Comparison of ENCODE assay signal across 22 cellular contexts in the genomic region with DNA sequence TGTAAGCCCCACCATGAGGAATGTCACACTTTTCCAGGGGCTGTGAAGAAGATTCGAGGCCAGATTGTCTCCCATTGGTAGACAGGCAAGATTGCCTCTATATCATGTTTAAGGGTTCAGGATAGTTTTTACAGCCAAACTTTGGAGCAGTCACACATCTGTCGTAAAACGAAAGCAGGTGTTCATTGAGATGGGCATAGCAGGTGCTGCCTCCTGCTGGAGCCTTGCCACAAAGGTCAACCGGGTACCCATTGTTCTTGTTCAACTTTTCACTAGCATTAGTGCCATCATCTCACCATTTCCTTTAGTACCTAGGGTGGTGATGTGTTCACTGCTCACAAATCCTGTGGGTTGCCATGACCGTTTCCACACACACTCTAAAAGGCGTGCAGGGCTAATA.
DNase-seq lines count a peak whose midpoint lies in the region; ATAC-seq and TF ChIP-seq lines count a peak whose summit lies in the region.
"Had no signal": no experiment of that assay in that cellular context is flagged by ENCODE, and none has a peak within 500 bp of the region (broad histone marks: within the 10 kb centered on the region; RNA-seq: fewer than 3 reads in every experiment).

No MANE protein-coding gene starts in this region.

- no peak for DNase-seq in DND-41
- peak; percentile 59 for DNase-seq in GM23338 (ENCODE audit: low spot score)
- no peak for DNase-seq in glutamatergic neuron
- no peak for DNase-seq in AML-193 (lab: John Stamatoyannopoulos, UW)
- DNase-seq in activated T-helper 2 cell treated with anti-CD3 and anti-CD28 coated beads, Interferon-gamma antibody, Interleukin-2, Interleukin-4, amounts not matched to agents 10 μg/mL and 5 μg/mL and 100 μg/mL, durations not matched to agents 14 hours and 24 hours and 36 hours (ENCODE audit: low spot score): no peak
- DNase-seq: activated CD4-positive, alpha-beta T cell treated with anti-CD3 and anti-CD28 coated beads, Interleukin-2, amount 50 U/mL, for 1 hour; activated CD8-positive, alpha-beta memory T cell treated with anti-CD3 and anti-CD28 coated beads, Interleukin-2, amount 50 U/mL, for 48 hours; GOT3; lower lobe of right lung; NCI-H1694; NCI-H226; stimulated activated CD4-positive, alpha-beta T cell treated with anti-CD3 and anti-CD28 coated beads, Interleukin-1b, Interleukin-23, amount 100 ng/mL, for 48 hours; substantia nigra had no signal

- no peaks in the 10 kb centered on the region for H3K9me2 ChIP-seq in GM23338 (ENCODE audit: insufficient read depth)

- H3K4me1 ChIP-seq in DND-41 (ENCODE audit: insufficient read depth, low read length) (no peaks in the 10 kb centered on the region), GM23338 (ENCODE audit: insufficient read depth) (no peaks in the 10 kb centered on the region), OCI-LY3 (ENCODE audit: low read length) (no peaks in the 10 kb centered on the region)
- H3K4me1 ChIP-seq: esophagus muscularis mucosa, gastroesophageal sphincter, lower lobe of right lung had no signal

- H3K9me3 Mint-ChIP-seq in GM23338: no peaks in the 10 kb centered on the region
- no peaks in the 10 kb centered on the region for H3K9me3 Mint-ChIP-seq in glutamatergic neuron (ENCODE audit: unreplicated experiment)
- peaks cover 20% of the 10 kb centered on the region for H3K9me3 Mint-ChIP-seq in activated T-helper 2 cell treated with anti-CD3 and anti-CD28 coated beads, Interferon-gamma antibody, Interleukin-2, Interleukin-4, amounts not matched to agents 10 μg/mL and 5 μg/mL and 100 μg/mL, durations not matched to agents 14 hours and 24 hours and 36 hours

- H3K9ac ChIP-seq in DND-41 (ENCODE audit: low read depth, low read length) (no peak overlapping the region), OCI-LY3 (ENCODE audit: low read length) (no peak overlapping the region)

- H3K36me3 ChIP-seq in DND-41 (ENCODE audit: insufficient read depth, low read length): no peaks in the 10 kb centered on the region
- no peaks in the 10 kb centered on the region for H3K36me3 ChIP-seq in GM23338 (ENCODE audit: insufficient read depth)
- no peaks in the 10 kb centered on the region for H3K36me3 ChIP-seq in OCI-LY3 (replicated peaks; ENCODE audit: low read depth, low read length)
- H3K36me3 ChIP-seq: esophagus muscularis mucosa, gastroesophageal sphincter, lower lobe of right lung had no signal

- no peaks in the 10 kb centered on the region for H3F3A ChIP-seq in GM23338 (replicated peaks; ENCODE audit: low read depth)

- H3K9me3 ChIP-seq in DND-41 (ENCODE audit: insufficient read depth, low read length, severe bottlenecking) (peaks cover 3% of the 10 kb centered on the region), OCI-LY3 (ENCODE audit: insufficient read depth, low read length) (no peaks in the 10 kb centered on the region)
- H3K9me3 ChIP-seq: esophagus muscularis mucosa, lower lobe of right lung had no signal

- H3K27ac Mint-ChIP-seq in GM23338: no peak overlapping the region
- no peak overlapping the region for H3K27ac Mint-ChIP-seq in glutamatergic neuron (ENCODE audit: unreplicated experiment)
- no peak overlapping the region for H3K27ac Mint-ChIP-seq in activated T-helper 2 cell treated with anti-CD3 and anti-CD28 coated beads, Interferon-gamma antibody, Interleukin-2, Interleukin-4, amounts not matched to agents 10 μg/mL and 5 μg/mL and 100 μg/mL, durations not matched to agents 14 hours and 24 hours and 36 hours
- H3K27ac Mint-ChIP-seq: T-helper 2 cell treated with Interferon-gamma antibody and Interleukin-4, amounts not matched to agents 5 μg/mL and 100 μg/mL, for 36 hours had no signal

- H3K79me2 ChIP-seq in DND-41 (ENCODE audit: insufficient read depth, low read length): no peaks in the 10 kb centered on the region
- H3K79me2 ChIP-seq in GM23338 (replicated peaks; ENCODE audit: insufficient read depth): no peaks in the 10 kb centered on the region
- no peaks in the 10 kb centered on the region for H3K79me2 ChIP-seq in OCI-LY3 (ENCODE audit: low read length)

- H3K36me3 Mint-ChIP-seq in GM23338 (ENCODE audit: low read depth) (no peaks in the 10 kb centered on the region), glutamatergic neuron (ENCODE audit: unreplicated experiment) (no peaks in the 10 kb centered on the region)
- no peaks in the 10 kb centered on the region for H3K36me3 Mint-ChIP-seq in activated T-helper 2 cell treated with anti-CD3 and anti-CD28 coated beads, Interferon-gamma antibody, Interleukin-2, Interleukin-4, amounts not matched to agents 10 μg/mL and 5 μg/mL and 100 μg/mL, durations not matched to agents 14 hours and 24 hours and 36 hours (ENCODE audit: low read depth)

- H3K27me3 Mint-ChIP-seq in GM23338 (ENCODE audit: insufficient read depth, low read depth, poor library complexity): no peaks in the 10 kb centered on the region
- H3K27me3 Mint-ChIP-seq in glutamatergic neuron (ENCODE audit: unreplicated experiment): no peaks in the 10 kb centered on the region
- no peaks in the 10 kb centered on the region for H3K27me3 Mint-ChIP-seq in activated T-helper 2 cell treated with anti-CD3 and anti-CD28 coated beads, Interferon-gamma antibody, Interleukin-2, Interleukin-4, amounts not matched to agents 10 μg/mL and 5 μg/mL and 100 μg/mL, durations not matched to agents 14 hours and 24 hours and 36 hours (ENCODE audit: low read depth)

- H3K27ac ChIP-seq in DND-41 (ENCODE audit: low read length) (no peak overlapping the region), GM23338 (ENCODE audit: low read depth) (no peak overlapping the region), OCI-LY3 (ENCODE audit: low read length) (no peak overlapping the region)
- H3K27ac ChIP-seq: esophagus muscularis mucosa, gastroesophageal sphincter, lower lobe of right lung, RWPE1, SK-N-MC, skin epidermis, VCaP had no signal

- H3K4me1 Mint-ChIP-seq in GM23338 (no peaks in the 10 kb centered on the region), glutamatergic neuron (ENCODE audit: low read depth, unreplicated experiment) (peaks cover 3% of the 10 kb centered on the region)
- no peaks in the 10 kb centered on the region for H3K4me1 Mint-ChIP-seq in activated T-helper 2 cell treated with anti-CD3 and anti-CD28 coated beads, Interferon-gamma antibody, Interleukin-2, Interleukin-4, amounts not matched to agents 10 μg/mL and 5 μg/mL and 100 μg/mL, durations not matched to agents 14 hours and 24 hours and 36 hours (ENCODE audit: low read depth)

- H3K4me3 ChIP-seq in DND-41 (ENCODE audit: low read depth in 1 of 2, low read length in 2 of 2) (no peak overlapping the region), GM23338 (no peak overlapping the region), OCI-LY3 (ENCODE audit: low read length) (no peak overlapping the region)
- H3K4me3 ChIP-seq: esophagus muscularis mucosa, gastroesophageal sphincter, lower lobe of right lung, SK-N-MC, skin epidermis had no signal

- H3K27me3 ChIP-seq in DND-41 (ENCODE audit: insufficient read depth, low read length, poor library complexity): no peaks in the 10 kb centered on the region
- H3K27me3 ChIP-seq in GM23338 (ENCODE audit: insufficient read depth): no peaks in the 10 kb centered on the region
- H3K27me3 ChIP-seq in OCI-LY3 (ENCODE audit: low read depth, low read length): no peaks in the 10 kb centered on the region
- H3K27me3 ChIP-seq: esophagus muscularis mucosa, gastroesophageal sphincter had no signal

- no peak overlapping the region for H2AFZ ChIP-seq in DND-41 (ENCODE audit: low read depth, low read length)
- H2AFZ ChIP-seq in GM23338: no peak overlapping the region
- H2AFZ ChIP-seq in OCI-LY3 (ENCODE audit: low read depth, low read length): no peak overlapping the region

- H3K4me2 ChIP-seq in DND-41 (ENCODE audit: insufficient read depth, low read length) (no peak overlapping the region), GM23338 (no peak overlapping the region), OCI-LY3 (ENCODE audit: low read length) (no peak overlapping the region)

- ATAC-seq in DND-41 (ENCODE audit: insufficient read depth, low read depth) (no peak), GM23338 (peak; percentile 69), HG03342 (IDR thresholded peaks at IDR 0.05; ENCODE audit: unreplicated experiment) (no peak)
- ATAC-seq: gastroesophageal sphincter, lower lobe of right lung had no signal

- TF ChIP-seq CTCF in DND-41 (IDR thresholded peaks at IDR 0.05; ENCODE audit: borderline replicate concordance, extremely low read depth, low read length, poor library complexity, severe bottlenecking) (peak; percentile 13), GM23338 (conservative IDR thresholded peaks at IDR 0.05; ENCODE audit: low read depth in 2 of 2) (peak; percentile 62 to 80), OCI-LY3 (IDR thresholded peaks at IDR 0.05; ENCODE audit: low read depth, low read length) (peak; percentile 42), glutamatergic neuron (IDR thresholded peaks at IDR 0.05; ENCODE audit: partially characterized antibody, unreplicated experiment) (peak; percentile 11)

- no peak overlapping the region for H3K4me3 Mint-ChIP-seq in GM23338
- no peak overlapping the region for H3K4me3 Mint-ChIP-seq in glutamatergic neuron (ENCODE audit: unreplicated experiment)
- no peak overlapping the region for H3K4me3 Mint-ChIP-seq in activated T-helper 2 cell treated with anti-CD3 and anti-CD28 coated beads, Interferon-gamma antibody, Interleukin-2, Interleukin-4, amounts not matched to agents 10 μg/mL and 5 μg/mL and 100 μg/mL, durations not matched to agents 14 hours and 24 hours and 36 hours (ENCODE audit: low read depth)
- H3K4me3 Mint-ChIP-seq: T-helper 2 cell treated with Interferon-gamma antibody and Interleukin-4, amounts not matched to agents 5 μg/mL and 100 μg/mL, for 36 hours had no signal

- no peaks in the 10 kb centered on the region for H4K20me1 ChIP-seq in DND-41 (ENCODE audit: insufficient read depth, low read length)
- no peaks in the 10 kb centered on the region for H4K20me1 ChIP-seq in GM23338 (replicated peaks; ENCODE audit: insufficient read depth)
- H4K20me1 ChIP-seq in OCI-LY3 (ENCODE audit: insufficient read depth, low read length): no peaks in the 10 kb centered on the region

- intact Hi-C loops in activated T-helper 2 cell treated with anti-CD3 and anti-CD28 coated beads, Interferon-gamma antibody, Interleukin-2, Interleukin-4, amounts not matched to agents 10 μg/mL and 5 μg/mL and 100 μg/mL, durations not matched to agents 14 hours and 24 hours and 36 hours (cut with micrococcal nuclease): no loop called here

TF ChIP-seq in GM23338, 12 proteins besides CTCF, POLR2A, EP300 and RAD21 (continues in another document):
- TF ChIP-seq STAT1 (IDR thresholded peaks at IDR 0.05; ENCODE audit: unreplicated experiment) (no peak), EZH2phosphoT487 (IDR thresholded peaks at IDR 0.05; ENCODE audit: unreplicated experiment) (no peak)
- TF ChIP-seq, protein P1, sequence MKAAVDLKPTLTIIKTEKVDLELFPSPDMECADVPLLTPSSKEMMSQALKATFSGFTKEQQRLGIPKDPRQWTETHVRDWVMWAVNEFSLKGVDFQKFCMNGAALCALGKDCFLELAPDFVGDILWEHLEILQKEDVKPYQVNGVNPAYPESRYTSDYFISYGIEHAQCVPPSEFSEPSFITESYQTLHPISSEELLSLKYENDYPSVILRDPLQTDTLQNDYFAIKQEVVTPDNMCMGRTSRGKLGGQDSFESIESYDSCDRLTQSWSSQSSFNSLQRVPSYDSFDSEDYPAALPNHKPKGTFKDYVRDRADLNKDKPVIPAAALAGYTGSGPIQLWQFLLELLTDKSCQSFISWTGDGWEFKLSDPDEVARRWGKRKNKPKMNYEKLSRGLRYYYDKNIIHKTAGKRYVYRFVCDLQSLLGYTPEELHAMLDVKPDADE (IDR thresholded peaks at IDR 0.05): no peak

Comparison
In these comparisons a context has a peak if more than half of its experiments do, and no peak if none do; other contexts are left out.
1. CTCF ChIP-seq: peak in every context shown above with its lines; median percentile 71 in GM23338; 42 in OCI-LY3; 13 in DND-41; 11 in glutamatergic neuron.